Comparison of ENCODE assay signal across 35 cellular contexts in the genomic region with DNA sequence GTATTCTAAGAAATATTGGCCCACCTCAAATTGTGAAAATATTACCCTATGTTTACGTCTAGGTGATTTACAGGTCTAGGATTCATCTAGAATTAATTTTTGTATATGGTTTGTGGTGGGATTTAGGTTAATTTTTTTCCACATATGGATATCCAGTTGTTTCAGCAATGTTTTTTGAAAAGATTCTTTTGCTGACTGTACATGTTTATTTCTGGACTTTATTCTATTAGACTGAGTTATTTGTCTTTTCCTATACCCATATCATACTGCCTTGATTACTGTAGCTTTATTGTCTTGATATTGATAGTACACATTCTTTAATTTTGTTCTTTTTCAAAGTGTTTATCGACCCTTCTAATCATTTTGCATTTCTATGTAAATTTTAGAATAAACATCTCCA.
"Had no signal": no experiment of that assay in that cellular context is flagged by ENCODE, and none has a peak within 500 bp of the region (broad histone marks: within the 10 kb centered on the region; RNA-seq: fewer than 3 reads in every experiment).

No MANE protein-coding gene starts in this region.

- H3K4me2 ChIP-seq: KMS-11 had no signal

- H3K9ac ChIP-seq: KMS-11 had no signal

- H3K27me3 ChIP-seq: MG63 had no signal

- H3K36me3 ChIP-seq: MG63 had no signal

- DNase-seq: Karpas-422, Kasumi-1, MG63, MM.1S, MV-4-11, NCI-H1048, NCI-H1092, NCI-H1092 treated with DMSO at 0.1 percent for 48 hours, NCI-H1105, NCI-H1105 treated with DMSO at 0.1 percent for 48 hours, NCI-H1417, NCI-H1417 treated with DMSO at 0.1 percent for 48 hours, NCI-H1436, NCI-H1436 treated with DMSO at 0.1 percent for 48 hours, NCI-H146, NCI-H1694, NCI-H1694 treated with DMSO at 0.1 percent for 48 hours, NCI-H187, NCI-H187 treated with DMSO at 0.1 percent for 48 hours, NCI-H1930, NCI-H2029, NCI-H2029 treated with DMSO at 0.1 percent for 48 hours, NCI-H2081, NCI-H2081 treated with DMSO at 0.1 percent for 48 hours, NCI-H2107, NCI-H2171, NCI-H2171 treated with DMSO at 0.1 percent for 48 hours, NCI-H2227 treated with DMSO at 0.1 percent for 48 hours, NCI-H226, NCI-H345, NCI-H446, NCI-H446 treated with DMSO at 0.1 percent for 48 hours, NCI-H510A, NCI-H510A treated with DMSO at 0.1 percent for 48 hours had no signal

- H3K27ac ChIP-seq: KMS-11 had no signal

- H3K4me3 ChIP-seq: MG63 had no signal

- H3K9me3 ChIP-seq: MG63 had no signal
